4 cellular contexts compared by ENCODE assay signal in the genomic region with DNA sequence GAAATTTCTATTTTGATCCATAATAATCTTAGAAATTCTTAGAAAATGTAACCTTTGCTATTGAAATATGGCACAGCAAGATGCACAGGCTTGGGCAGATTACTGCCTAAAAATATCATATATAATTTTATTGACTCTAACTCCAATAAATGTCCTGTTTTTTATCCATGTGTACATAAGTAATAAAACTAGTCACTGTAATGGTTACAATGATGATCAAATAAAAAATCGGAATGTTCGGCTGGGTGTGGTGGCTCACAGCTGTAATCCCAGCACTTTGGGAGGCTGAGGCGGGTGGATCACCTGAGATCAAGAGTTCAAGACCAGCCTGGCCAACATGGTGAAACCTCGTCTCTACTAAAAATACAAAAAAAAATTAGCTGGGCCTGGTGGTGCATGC. TPM values are rescaled to one million over a fixed set of nuclear protein-coding genes. Genes with fewer than 3 reads are reported as not detected.
"Had no signal": no experiment of that assay in that cellular context is flagged by ENCODE, and none has a peak within 500 bp of the region (broad histone marks: within the 10 kb centered on the region; RNA-seq: fewer than 3 reads in every experiment).

No MANE protein-coding gene starts in this region.

RNA-seq across cellular contexts. Expression of gene FOXP2, which starts 26.3 kb away (rescaled TPM):
- total RNA-seq: OCI-LY7, PC-3, RPMI7951, SJSA1 had no signal
